ENCODE assay signal across 7 cellular contexts in genomic region chr11:29606596-29606995, GRCh38.
"Had no signal": no experiment of that assay in that cellular context is flagged by ENCODE, and none has a peak within 500 bp of the region (broad histone marks: within the 10 kb centered on the region; RNA-seq: fewer than 3 reads in every experiment).

No MANE protein-coding gene starts in this region.

- H3K27ac Mint-ChIP-seq: IgD-negative memory B cell had no signal

- DNase-seq: IMR-90, KBM-7, KG1 had no signal

- H3K36me3 Mint-ChIP-seq: IgD-negative memory B cell had no signal

- H3K4me1 Mint-ChIP-seq: IgD-negative memory B cell had no signal

- H3K27me3 Mint-ChIP-seq: IgD-negative memory B cell had no signal

- H3K27ac ChIP-seq: HL-60 had no signal

- H3K4me3 Mint-ChIP-seq: IgD-negative memory B cell had no signal

- ATAC-seq: HepG2, K562 had no signal

- H3K4me3 ChIP-seq: K562 had no signal
